In genomic region chr17:31424944-31425582, GRCh38 we compare ENCODE assay signal across 1 cellular context.
TF ChIP-seq lines count a peak whose summit lies in the region.

No MANE protein-coding gene starts in this region.

TF ChIP-seq in SK-N-SH, 30 proteins besides CTCF, POLR2A, EP300 and RAD21 (continued from another document):
- TF ChIP-seq REST (IDR thresholded peaks at IDR 0.05; ENCODE audit: low read depth, low read length) (no peak), YY1 (IDR thresholded peaks at IDR 0.05; ENCODE audit: low read depth) (no peak), NFIC (IDR thresholded peaks at IDR 0.05; ENCODE audit: borderline replicate concordance) (no peak), FOXM1 (IDR thresholded peaks at IDR 0.05; ENCODE audit: low read depth) (no peak), EZH2phosphoT487 (IDR thresholded peaks at IDR 0.05; ENCODE audit: borderline replicate concordance, low read depth) (no peak), ELF1 (IDR thresholded peaks at IDR 0.05) (no peak), MEF2A (IDR thresholded peaks at IDR 0.05; ENCODE audit: borderline replicate concordance, low read depth) (no peak), JUND (IDR thresholded peaks at IDR 0.05) (no peak), RFX5 (IDR thresholded peaks at IDR 0.05; ENCODE audit: low read length) (no peak), USF2 (IDR thresholded peaks at IDR 0.05; ENCODE audit: borderline replicate concordance, low read depth, low read length) (no peak), MXI1 (IDR thresholded peaks at IDR 0.05; ENCODE audit: low read depth, low read length) (peak; percentile 67; the same call in 1 of the 2 replicates), USF1 (IDR thresholded peaks at IDR 0.05; ENCODE audit: borderline replicate concordance, low read depth) (no peak), GABPA (IDR thresholded peaks at IDR 0.05; ENCODE audit: low read depth) (no peak), NRF1 (IDR thresholded peaks at IDR 0.05; ENCODE audit: low read depth, low read length) (no peak), SIN3A (IDR thresholded peaks at IDR 0.05; ENCODE audit: borderline replicate concordance, low read depth, low read length) (no peak), IRF3 (IDR thresholded peaks at IDR 0.05; ENCODE audit: low read depth, low read length) (no peak), SMC3 (IDR thresholded peaks at IDR 0.05; ENCODE audit: low read depth, low read length) (no peak), TCF12 (IDR thresholded peaks at IDR 0.05) (peak; percentile 57), TAF1 (IDR thresholded peaks at IDR 0.05; ENCODE audit: borderline replicate concordance, low read depth, low read length) (no peak), CHD2 (IDR thresholded peaks at IDR 0.05; ENCODE audit: low read length, partially characterized antibody) (peak; percentile 90), TEAD4 (IDR thresholded peaks at IDR 0.05; ENCODE audit: borderline replicate concordance, insufficient read depth) (no peak), POLR2AphosphoS5 (IDR thresholded peaks at IDR 0.05; ENCODE audit: low read depth, low read length) (peak; percentile 21; the same call in 1 of the 2 replicates), PBX3 (IDR thresholded peaks at IDR 0.05) (no peak), GATA2 (CRISPR knock-in tag; IDR thresholded peaks at IDR 0.05) (peak; percentile 100)
